In the genomic region with DNA sequence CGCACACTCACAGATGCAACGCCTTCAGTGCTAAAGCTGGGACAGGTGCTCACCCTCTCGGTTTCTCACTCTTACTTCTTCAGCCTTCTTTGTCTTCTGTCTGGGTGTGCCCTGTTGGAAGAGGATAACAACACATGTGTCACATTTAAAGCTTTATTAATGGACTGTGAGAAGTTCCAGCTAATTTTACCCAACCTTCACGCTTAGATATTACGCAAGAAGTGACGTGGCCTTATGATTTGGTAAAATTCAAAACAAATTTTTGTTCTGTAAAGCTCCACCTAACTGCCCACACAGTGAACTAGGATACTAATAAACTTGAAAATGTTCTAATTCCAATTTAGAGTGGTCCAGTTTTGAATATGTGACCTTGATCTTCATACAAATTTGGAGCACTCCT, we compare ENCODE assay signal across 22 cellular contexts.
"Had no signal": no experiment of that assay in that cellular context is flagged by ENCODE, and none has a peak within 500 bp of the region (broad histone marks: within the 10 kb centered on the region; RNA-seq: fewer than 3 reads in every experiment).

No MANE protein-coding gene starts in this region.

- FAIRE-seq: frontal cortex, keratinocyte had no signal

- DNase-seq: colonic mucosa; effector CD8-positive, alpha-beta T cell; endodermal cell; head of caudate nucleus; mucosa of descending colon; naive B cell; nucleus accumbens; right cardiac atrium; spleen; stimulated activated CD4-positive, alpha-beta T cell treated with anti-CD3 and anti-CD28 coated beads, Interleukin-4, amount 100 ng/mL, for 4 hours; stimulated activated naive CD8-positive, alpha-beta T cell treated with anti-CD3 and anti-CD28 coated beads, Interleukin-15, Interleukin-2, amounts not matched to agents 100 U/mL and 50 U/mL, for 24 hours; substantia nigra; testis; tibial artery had no signal

- H3K36me3 ChIP-seq: colonic mucosa, esophagus muscularis mucosa, prostate gland, spleen, tibial artery had no signal

- H3K4me1 ChIP-seq: colonic mucosa, prostate gland, testis had no signal

- H3K9me3 ChIP-seq: colonic mucosa, prostate gland, testis had no signal

- H3K27me3 ChIP-seq: colonic mucosa, esophagus muscularis mucosa, spleen, testis, tibial artery had no signal

- H3K4me3 ChIP-seq: colonic mucosa, esophagus muscularis mucosa, lung, mucosa of descending colon, prostate gland, skin epidermis, spleen, testis, tibial artery had no signal

- ATAC-seq: mucosa of descending colon; right cardiac atrium; stimulated activated memory B cell treated with anti-CD40 and anti-IgM and Interleukin-4, amounts not matched to agents 10 μg/mL and 1 μg/mL and 100 μg/mL, for 72 hours; stimulated activated naive CD8-positive, alpha-beta T cell treated with anti-CD3 and anti-CD28 coated beads, Interleukin-15, Interleukin-2, amounts not matched to agents 100 U/mL and 50 U/mL, for 24 hours had no signal

- H3K27ac ChIP-seq: colonic mucosa, epithelial cell of prostate, esophagus muscularis mucosa, prostate gland, skin epidermis, spleen, testis, tibial artery had no signal
